ENCODE assay signal across 9 cellular contexts in the genomic region with DNA sequence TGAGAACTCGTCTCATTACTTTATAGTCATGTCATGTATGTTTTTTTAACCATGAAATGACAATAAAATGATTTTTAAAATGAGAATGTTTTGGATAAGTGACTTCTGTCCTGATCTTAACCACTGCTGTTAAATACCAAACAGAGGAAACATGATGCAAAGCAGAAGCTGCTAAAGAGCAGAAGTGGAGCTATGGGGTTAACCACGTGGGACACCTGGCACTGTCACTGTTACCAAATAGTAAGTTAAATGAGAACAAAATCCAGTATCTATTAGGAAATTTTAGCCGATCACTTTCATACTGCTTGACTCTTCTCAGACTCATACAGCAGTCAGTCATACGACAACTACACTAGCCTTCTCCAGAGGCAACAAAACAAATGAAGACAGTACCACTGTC.
DNase-seq lines count a peak whose midpoint lies in the region; ATAC-seq lines count a peak whose summit lies in the region.
"Had no signal": no experiment of that assay in that cellular context is flagged by ENCODE, and none has a peak within 500 bp of the region (broad histone marks: within the 10 kb centered on the region; RNA-seq: fewer than 3 reads in every experiment).

No MANE protein-coding gene starts in this region.

- H3K18ac ChIP-seq in mesendoderm (ENCODE audit: low read length): no peak overlapping the region

- no peak overlapping the region for H2BK5ac ChIP-seq in mesendoderm (ENCODE audit: low read length)

- no CpG with 5 or more reads among the region's 4 CpGs for WGBS in mesendoderm (ENCODE audit: extremely low coverage, insufficient coverage, low lambda C conversion rate)

- intact Hi-C loops in left ventricle myocardium superior (cut with micrococcal nuclease): no loop called here

- H3K4ac ChIP-seq in mesendoderm (ENCODE audit: low read depth, low read length): no peak overlapping the region

- H3K4me1 ChIP-seq in mesendoderm (ENCODE audit: control insufficient read depth, low read depth, low read length): no peaks in the 10 kb centered on the region

- no peak overlapping the region for H3K23ac ChIP-seq in mesendoderm (ENCODE audit: low read length)

- no peak overlapping the region for H3K4me3 ChIP-seq in mesendoderm (ENCODE audit: low read length)

- H2BK120ac ChIP-seq in mesendoderm (ENCODE audit: low read depth, low read length): no peak overlapping the region

- no peak overlapping the region for H4K8ac ChIP-seq in mesendoderm (ENCODE audit: low read depth, low read length)

- ATAC-seq in GM18873 (IDR thresholded peaks at IDR 0.05; ENCODE audit: low FRiP score, unreplicated experiment) (peak; percentile 63), GM21786 (IDR thresholded peaks at IDR 0.05; ENCODE audit: unreplicated experiment) (peak; percentile 81), HG03378 (IDR thresholded peaks at IDR 0.05; ENCODE audit: unreplicated experiment) (peak; percentile 80), left lobe of liver (peak; percentile 70), left ventricle myocardium superior (no peak)

- H3K27ac ChIP-seq in mesendoderm (ENCODE audit: low read depth, low read length): no peak overlapping the region

- H3K79me2 ChIP-seq in mesendoderm (ENCODE audit: control insufficient read depth, insufficient read depth, low read length): no peaks in the 10 kb centered on the region

- H3K9ac ChIP-seq in mesendoderm (ENCODE audit: low read length): no peak overlapping the region

- no peak overlapping the region for H2BK15ac ChIP-seq in mesendoderm (replicated peaks; ENCODE audit: low read depth)

- H3K27me3 ChIP-seq in mesendoderm (ENCODE audit: insufficient read depth, low read length, poor library complexity): no peaks in the 10 kb centered on the region

- H3K36me3 ChIP-seq in mesendoderm (ENCODE audit: control insufficient read depth, insufficient read depth, low read length): no peaks in the 10 kb centered on the region

- no peak overlapping the region for H3K4me2 ChIP-seq in mesendoderm (ENCODE audit: low read length)

- no peak overlapping the region for H4K5ac ChIP-seq in mesendoderm (ENCODE audit: low read length)

- DNase-seq in left lobe of liver (ENCODE audit: low spot score) (no peak), mesendoderm (no peak), left ventricle myocardium superior (no peak), hypothalamus (lab: John Stamatoyannopoulos, UW) (no peak), mesenteric fat pad (ENCODE audit: low spot score) (no peak)
- DNase-seq: NCI-H510A had no signal

- no peaks in the 10 kb centered on the region for H3K79me1 ChIP-seq in mesendoderm (ENCODE audit: low read length)

- no peak overlapping the region for H2AK5ac ChIP-seq in mesendoderm (ENCODE audit: low read length)

- H3K56ac ChIP-seq in mesendoderm (ENCODE audit: low read length): no peak overlapping the region
